25 cellular contexts compared by ENCODE assay signal in genomic region chrX:136643243-136643642, GRCh38. TPM values are rescaled to one million over a fixed set of nuclear protein-coding genes. Genes with fewer than 3 reads are reported as not detected.
DNase-seq lines count a peak whose midpoint lies in the region; ATAC-seq, FAIRE-seq and TF ChIP-seq lines count a peak whose summit lies in the region.
"Had no signal": no experiment of that assay in that cellular context is flagged by ENCODE, and none has a peak within 500 bp of the region (broad histone marks: within the 10 kb centered on the region; RNA-seq: fewer than 3 reads in every experiment).

No MANE protein-coding gene starts in this region.

- FAIRE-seq in GM12891 (lab: Jason Lieb, UNC), result peak; percentile 75
- FAIRE-seq: G401.6 had no signal

- TF ChIP-seq POLR2A in GM12891 (IDR thresholded peaks at IDR 0.05; ENCODE audit: low read depth, low read length), result no peak
- TF ChIP-seq POLR2A in erythroblast (IDR thresholded peaks at IDR 0.05; ENCODE audit: low read length), result no peak

- peak overlapping the region; percentile 90 for H3K27ac Mint-ChIP-seq in activated CD4-positive, alpha-beta T cell treated with anti-CD3 and anti-CD28 coated beads, Interleukin-2, amount 10 ng/mL, durations not matched to agents 7 days and 5 days
- H3K27ac Mint-ChIP-seq in activated T-helper 17 cell treated with anti-CD3 and anti-CD28 coated beads, Interleukin-2, amount 50 U/mL, for 72 hours, result peak overlapping the region; percentile 71
- peak overlapping the region; percentile 79 to 85 for H3K27ac Mint-ChIP-seq in natural killer cell treated with Interleukin-12 subunit alpha and Interleukin-12 subunit beta and Interleukin-15 and Interleukin-18, amount 100 ng/mL, for 72 hours
- H3K27ac Mint-ChIP-seq: H9; nephron; progenitor cell of endocrine pancreas; stimulated activated memory B cell treated with anti-CD40 and anti-IgM and Interleukin-4, amounts not matched to agents 10 μg/mL and 1 μg/mL and 100 μg/mL, for 72 hours had no signal

- H3K4me1 Mint-ChIP-seq in activated CD4-positive, alpha-beta T cell treated with anti-CD3 and anti-CD28 coated beads, Interleukin-2, amount 10 ng/mL, durations not matched to agents 7 days and 5 days, result peaks cover 87% of the 10 kb centered on the region
- H3K4me1 Mint-ChIP-seq in activated T-helper 17 cell treated with anti-CD3 and anti-CD28 coated beads, Interleukin-2, amount 50 U/mL, for 72 hours, result peaks cover 33% of the 10 kb centered on the region
- H3K4me1 Mint-ChIP-seq in natural killer cell treated with Interleukin-12 subunit alpha and Interleukin-12 subunit beta and Interleukin-15 and Interleukin-18, amount 100 ng/mL, for 72 hours (ENCODE audit: low read depth in 2 of 2), result peaks cover 46 to 55% of the 10 kb centered on the region in 2 donors
- H3K4me1 Mint-ChIP-seq: H9; nephron; stimulated activated memory B cell treated with anti-CD40 and anti-IgM and Interleukin-4, amounts not matched to agents 10 μg/mL and 1 μg/mL and 100 μg/mL, for 72 hours had no signal

- no peak for DNase-seq in activated CD4-positive, alpha-beta T cell treated with anti-CD3 and anti-CD28 coated beads, Interleukin-2, amount 10 ng/mL, durations not matched to agents 7 days and 5 days
- no peak for DNase-seq in activated CD4-positive, alpha-beta T cell treated with anti-CD3 and anti-CD28 coated beads for 1 hour
- no peak for DNase-seq in GM12891 (ENCODE audit: insufficient read length, low spot score)
- DNase-seq in natural killer cell treated with Interleukin-12 subunit alpha and Interleukin-12 subunit beta and Interleukin-15 and Interleukin-18, amount 100 ng/mL, for 72 hours (ENCODE audit: low spot score), result no peak
- no peak for DNase-seq in RPMI8226
- DNase-seq in erythroblast (lab: John Stamatoyannopoulos, UW), result no peak
- DNase-seq in NCI-H1436 treated with DMSO at 0.1 percent for 48 hours (lab: John Stamatoyannopoulos, UW), result no peak
- DNase-seq: activated CD8-positive, alpha-beta memory T cell treated with anti-CD3 and anti-CD28 coated beads for 24 hours; activated gamma-delta T cell treated with Interleukin-2 at 50 U/mL for 16 hours; H9; mesenchymal stem cell; NCI-H187; thyroid gland had no signal

- no peaks in the 10 kb centered on the region for H3K27me3 Mint-ChIP-seq in activated CD4-positive, alpha-beta T cell treated with anti-CD3 and anti-CD28 coated beads, Interleukin-2, amount 10 ng/mL, durations not matched to agents 7 days and 5 days
- H3K27me3 Mint-ChIP-seq in activated T-helper 17 cell treated with anti-CD3 and anti-CD28 coated beads, Interleukin-2, amount 50 U/mL, for 72 hours, result no peaks in the 10 kb centered on the region
- peaks cover 0 to 15% of the 10 kb centered on the region in 2 donors for H3K27me3 Mint-ChIP-seq in natural killer cell treated with Interleukin-12 subunit alpha and Interleukin-12 subunit beta and Interleukin-15 and Interleukin-18, amount 100 ng/mL, for 72 hours
- H3K27me3 Mint-ChIP-seq: progenitor cell of endocrine pancreas; stimulated activated memory B cell treated with anti-CD40 and anti-IgM and Interleukin-4, amounts not matched to agents 10 μg/mL and 1 μg/mL and 100 μg/mL, for 72 hours had no signal

- CTCF ChIA-PET in activated CD4-positive, alpha-beta T cell treated with anti-CD3 and anti-CD28 coated beads, Interleukin-2, amount 10 ng/mL, durations not matched to agents 7 days and 5 days (lab: Charles Lee), result no interaction called here

- H3K9me3 Mint-ChIP-seq in activated CD4-positive, alpha-beta T cell treated with anti-CD3 and anti-CD28 coated beads, Interleukin-2, amount 10 ng/mL, durations not matched to agents 7 days and 5 days, result no peaks in the 10 kb centered on the region
- no peaks in the 10 kb centered on the region for H3K9me3 Mint-ChIP-seq in activated T-helper 17 cell treated with anti-CD3 and anti-CD28 coated beads, Interleukin-2, amount 50 U/mL, for 72 hours
- H3K9me3 Mint-ChIP-seq in natural killer cell treated with Interleukin-12 subunit alpha and Interleukin-12 subunit beta and Interleukin-15 and Interleukin-18, amount 100 ng/mL, for 72 hours, result no peaks in the 10 kb centered on the region

- POLR2A ChIA-PET in activated CD4-positive, alpha-beta T cell treated with anti-CD3 and anti-CD28 coated beads, Interleukin-2, amount 10 ng/mL, durations not matched to agents 7 days and 5 days (lab: Charles Lee), result no interaction called here

- peak overlapping the region; percentile 77 for H3K4me3 Mint-ChIP-seq in activated CD4-positive, alpha-beta T cell treated with anti-CD3 and anti-CD28 coated beads, Interleukin-2, amount 10 ng/mL, durations not matched to agents 7 days and 5 days
- peak overlapping the region; percentile 95 for H3K4me3 Mint-ChIP-seq in activated T-helper 17 cell treated with anti-CD3 and anti-CD28 coated beads, Interleukin-2, amount 50 U/mL, for 72 hours
- peak overlapping the region; percentile 66 for H3K4me3 Mint-ChIP-seq in natural killer cell treated with Interleukin-12 subunit alpha and Interleukin-12 subunit beta and Interleukin-15 and Interleukin-18, amount 100 ng/mL, for 72 hours
- H3K4me3 Mint-ChIP-seq: H9; nephron; stimulated activated memory B cell treated with anti-CD40 and anti-IgM and Interleukin-4, amounts not matched to agents 10 μg/mL and 1 μg/mL and 100 μg/mL, for 72 hours had no signal

- H3K36me3 Mint-ChIP-seq in activated CD4-positive, alpha-beta T cell treated with anti-CD3 and anti-CD28 coated beads, Interleukin-2, amount 10 ng/mL, durations not matched to agents 7 days and 5 days (ENCODE audit: low read depth), result peaks cover 8% of the 10 kb centered on the region
- peaks cover 44% of the 10 kb centered on the region for H3K36me3 Mint-ChIP-seq in activated T-helper 17 cell treated with anti-CD3 and anti-CD28 coated beads, Interleukin-2, amount 50 U/mL, for 72 hours (ENCODE audit: low read depth)
- peaks cover 15% of the 10 kb centered on the region for H3K36me3 Mint-ChIP-seq in natural killer cell treated with Interleukin-12 subunit alpha and Interleukin-12 subunit beta and Interleukin-15 and Interleukin-18, amount 100 ng/mL, for 72 hours

- ATAC-seq in activated T-helper 17 cell treated with anti-CD3 and anti-CD28 coated beads, Interleukin-2, amount 50 U/mL, for 72 hours (replicated peaks), result no peak
- ATAC-seq in natural killer cell treated with Interleukin-12 subunit alpha and Interleukin-12 subunit beta and Interleukin-15 and Interleukin-18, amount 100 ng/mL, for 72 hours, result peak; percentile 31 to 69
- ATAC-seq: A549; Right ventricle myocardium inferior; stimulated activated memory B cell treated with anti-CD40 and anti-IgM and Interleukin-4, amounts not matched to agents 10 μg/mL and 1 μg/mL and 100 μg/mL, for 72 hours had no signal

TF ChIP-seq in GM12891, 5 proteins besides CTCF, POLR2A, EP300 and RAD21:
- no peak for TF ChIP-seq SPI1 (IDR thresholded peaks at IDR 0.05; ENCODE audit: low read depth, low read length)

RNA-seq across cellular contexts. Expression of gene CD40LG, which starts 4.7 kb away (rescaled TPM):
- 100 to 1,000 TPM; 114 to 139 TPM for total RNA-seq in activated CD4-positive, alpha-beta T cell treated with anti-CD3 and anti-CD28 coated beads, Interleukin-2, amount 10 ng/mL, durations not matched to agents 7 days and 5 days
- polyA plus RNA-seq in GM12891 (2012; ENCODE audit: low read depth, missing spikeins), result 0.21 TPM
- 100 to 1,000 TPM in 1 of 2 donors, 10 to 100 TPM in 1; 87.0 to 110 TPM for total RNA-seq in activated T-helper 17 cell treated with anti-CD3 and anti-CD28 coated beads, Interleukin-2, amount 50 U/mL, for 72 hours
- 10 to 100 TPM in 1 of 2 donors, 1 to 10 TPM in 1; 9.0 to 10.1 TPM for total RNA-seq in natural killer cell treated with Interleukin-12 subunit alpha and Interleukin-12 subunit beta and Interleukin-15 and Interleukin-18, amount 100 ng/mL, for 72 hours
- total RNA-seq: fibroblast of lung, glomerular endothelial cell, H9, HT-29, OCI-LY7, progenitor cell of endocrine pancreas, Right ventricle myocardium inferior, thyroid gland had no signal
- polyA plus RNA-seq: A549, BJ, fibroblast of lung had no signal

Comparison
In these comparisons a context has a peak if more than half of its experiments do, and no peak if none do; other contexts are left out.
1. RNA of gene CD40LG, which starts 4.7 kb away (total RNA-seq): 114 to 139 TPM in activated CD4-positive, alpha-beta T cell treated with anti-CD3 and anti-CD28 coated beads, Interleukin-2, amount 10 ng/mL, durations not matched to agents 7 days and 5 days and 87.0 to 110 TPM in activated T-helper 17 cell treated with anti-CD3 and anti-CD28 coated beads, Interleukin-2, amount 50 U/mL, for 72 hours; 9.0 to 10.1 TPM in natural killer cell treated with Interleukin-12 subunit alpha and Interleukin-12 subunit beta and Interleukin-15 and Interleukin-18, amount 100 ng/mL, for 72 hours; every median in the first group is over 4 times any median in the second.
2. Peak in every context shown above with its lines, with median percentiles within 50 percentile points of each other: H3K27ac Mint-ChIP-seq and H3K4me3 Mint-ChIP-seq.